In the genomic region with DNA sequence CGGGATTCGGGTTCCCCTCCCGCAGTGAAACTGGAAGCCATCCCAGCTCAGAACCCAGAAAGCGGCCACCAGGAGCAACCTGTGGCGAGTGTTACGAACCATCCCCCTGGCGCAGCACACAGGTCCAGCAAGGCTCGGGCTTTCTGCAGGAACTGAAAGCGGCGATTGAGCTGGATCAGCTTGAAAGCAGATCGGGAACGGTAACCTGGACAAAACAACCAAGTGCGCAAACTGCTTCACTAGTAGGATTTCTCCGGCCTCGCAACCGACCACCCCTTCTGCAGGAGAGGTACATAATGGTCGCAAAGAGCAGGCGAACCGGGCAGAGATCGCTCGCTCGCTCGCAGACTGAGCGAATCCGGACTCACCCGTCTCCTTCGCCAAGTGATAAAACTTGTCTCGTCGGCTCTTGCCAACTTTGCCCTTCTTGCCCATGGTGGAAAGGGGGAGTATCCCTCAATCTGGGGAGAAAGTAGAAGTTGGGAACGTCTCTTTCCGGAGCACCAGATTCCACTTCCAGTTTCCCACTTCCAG, we compare ENCODE assay signal across 1 cellular context.
TF ChIP-seq lines count a peak whose summit lies in the region.

No MANE protein-coding gene starts in this region.

TF ChIP-seq in HepG2, 621 proteins besides CTCF, POLR2A, EP300 and RAD21 (continued from another document and continues in another):
- TF ChIP-seq ADNP (CRISPR knock-in tag; IDR thresholded peaks at IDR 0.05) (no peak), TP53 (CRISPR knock-in tag; conservative IDR thresholded peaks at IDR 0.05) (no peak), DNMT3B (CRISPR knock-in tag; conservative IDR thresholded peaks at IDR 0.05) (0 out of 2 replicates have a peak, but pooled peaks have one; percentile 71), GABPB1 (CRISPR knock-in tag; IDR thresholded peaks at IDR 0.05) (no peak), CBX5 (CRISPR knock-in tag; IDR thresholded peaks at IDR 0.05; ENCODE audit: borderline replicate concordance) (0 out of 2 replicates have a peak, but pooled peaks have one; percentile 24), REPIN1 (CRISPR knock-in tag; IDR thresholded peaks at IDR 0.05; ENCODE audit: borderline replicate concordance, low read depth) (peak; percentile 48; the same call in 1 of the 2 replicates), SAFB2 (CRISPR knock-in tag; IDR thresholded peaks at IDR 0.05; ENCODE audit: borderline replicate concordance, low read depth) (no peak), XBP1 (CRISPR knock-in tag; IDR thresholded peaks at IDR 0.05) (no peak), SP4 (CRISPR knock-in tag; IDR thresholded peaks at IDR 0.05) (no peak), MED13 (CRISPR knock-in tag; IDR thresholded peaks at IDR 0.05) (0 out of 2 replicates have a peak, but pooled peaks have one; percentile 17), SRSF9 (IDR thresholded peaks at IDR 0.05; ENCODE audit: borderline replicate concordance, insufficient read depth, low read depth, low read length, poor library complexity, severe bottlenecking) (no peak), ZBTB37 (CRISPR knock-in tag; IDR thresholded peaks at IDR 0.05) (no peak), NRL (CRISPR knock-in tag; IDR thresholded peaks at IDR 0.05; ENCODE audit: borderline replicate concordance) (0 out of 2 replicates have a peak, but pooled peaks have one; percentile 11), HNRNPK (IDR thresholded peaks at IDR 0.05; ENCODE audit: low read depth, low read length, poor library complexity, severe bottlenecking) (no peak), ZNF670 (CRISPR knock-in tag; IDR thresholded peaks at IDR 0.05; ENCODE audit: borderline replicate concordance) (no peak), STAG1 (CRISPR knock-in tag; IDR thresholded peaks at IDR 0.05) (no peak), SMAD1 (CRISPR knock-in tag; IDR thresholded peaks at IDR 0.05; ENCODE audit: borderline replicate concordance, low read depth) (no peak), KAT7 (CRISPR knock-in tag; IDR thresholded peaks at IDR 0.05; ENCODE audit: borderline replicate concordance) (no peak; the same call in 1 of the 2 replicates), MTF2 (CRISPR knock-in tag; IDR thresholded peaks at IDR 0.05; ENCODE audit: borderline replicate concordance) (no peak), THAP7 (CRISPR knock-in tag; IDR thresholded peaks at IDR 0.05) (no peak), ASH2L (IDR thresholded peaks at IDR 0.05; ENCODE audit: insufficient read length, low read depth, low read length) (peak; percentile 91), RBM39 (IDR thresholded peaks at IDR 0.05; ENCODE audit: low read depth, low read length, poor library complexity, severe bottlenecking) (no peak), ZNF335 (CRISPR knock-in tag; IDR thresholded peaks at IDR 0.05) (no peak), DR1 (CRISPR knock-in tag; IDR thresholded peaks at IDR 0.05) (no peak), AGO2 (optimal IDR thresholded peaks at IDR 0.05; ENCODE audit: low read depth, low read length) (no peak), ZFP36L2 (CRISPR knock-in tag; IDR thresholded peaks at IDR 0.05) (no peak), TMF1 (CRISPR knock-in tag; IDR thresholded peaks at IDR 0.05; ENCODE audit: low read depth) (no peak), PCBP2 (optimal IDR thresholded peaks at IDR 0.05; ENCODE audit: low read depth, low read length, poor library complexity, severe bottlenecking) (no peak), ZNF296 (CRISPR knock-in tag; conservative IDR thresholded peaks at IDR 0.05) (0 out of 2 replicates have a peak, but pooled peaks have one; percentile 54), ZNF562 (CRISPR knock-in tag; IDR thresholded peaks at IDR 0.05; ENCODE audit: borderline replicate concordance) (no peak), ZNF468 (CRISPR knock-in tag; IDR thresholded peaks at IDR 0.05) (no peak), ZKSCAN5 (CRISPR knock-in tag; IDR thresholded peaks at IDR 0.05) (no peak), FOSL2 (CRISPR knock-in tag; IDR thresholded peaks at IDR 0.05) (no peak), ZNF775 (CRISPR knock-in tag; IDR thresholded peaks at IDR 0.05; ENCODE audit: borderline replicate concordance) (no peak), KLF16 (CRISPR knock-in tag; IDR thresholded peaks at IDR 0.05) (0 out of 4 replicates have a peak, but pooled peaks of 1 of the 2 experiments have one; percentile 71), FOXO4 (CRISPR knock-in tag; conservative IDR thresholded peaks at IDR 0.05) (0 out of 2 replicates have a peak, but pooled peaks have one; percentile 80), ZNF83 (CRISPR knock-in tag; IDR thresholded peaks at IDR 0.05; ENCODE audit: borderline replicate concordance) (0 out of 2 replicates have a peak, but pooled peaks have one; percentile 24), ZNF510 (CRISPR knock-in tag; IDR thresholded peaks at IDR 0.05; ENCODE audit: low read depth) (0 out of 2 replicates have a peak, but pooled peaks have one; percentile 4), ZNF558 (CRISPR knock-in tag; IDR thresholded peaks at IDR 0.05; ENCODE audit: borderline replicate concordance) (no peak), EHMT2 (IDR thresholded peaks at IDR 0.05; ENCODE audit: borderline replicate concordance, low read depth, low read length) (no peak), ZNF263 (CRISPR knock-in tag; IDR thresholded peaks at IDR 0.05) (0 out of 2 replicates have a peak, but pooled peaks have one; percentile 13), RBAK (CRISPR knock-in tag; IDR thresholded peaks at IDR 0.05) (no peak), ZNF567 (CRISPR knock-in tag; IDR thresholded peaks at IDR 0.05; ENCODE audit: borderline replicate concordance) (0 out of 2 replicates have a peak, but pooled peaks have one; percentile 26)
- TF ChIP-seq, protein P1, sequence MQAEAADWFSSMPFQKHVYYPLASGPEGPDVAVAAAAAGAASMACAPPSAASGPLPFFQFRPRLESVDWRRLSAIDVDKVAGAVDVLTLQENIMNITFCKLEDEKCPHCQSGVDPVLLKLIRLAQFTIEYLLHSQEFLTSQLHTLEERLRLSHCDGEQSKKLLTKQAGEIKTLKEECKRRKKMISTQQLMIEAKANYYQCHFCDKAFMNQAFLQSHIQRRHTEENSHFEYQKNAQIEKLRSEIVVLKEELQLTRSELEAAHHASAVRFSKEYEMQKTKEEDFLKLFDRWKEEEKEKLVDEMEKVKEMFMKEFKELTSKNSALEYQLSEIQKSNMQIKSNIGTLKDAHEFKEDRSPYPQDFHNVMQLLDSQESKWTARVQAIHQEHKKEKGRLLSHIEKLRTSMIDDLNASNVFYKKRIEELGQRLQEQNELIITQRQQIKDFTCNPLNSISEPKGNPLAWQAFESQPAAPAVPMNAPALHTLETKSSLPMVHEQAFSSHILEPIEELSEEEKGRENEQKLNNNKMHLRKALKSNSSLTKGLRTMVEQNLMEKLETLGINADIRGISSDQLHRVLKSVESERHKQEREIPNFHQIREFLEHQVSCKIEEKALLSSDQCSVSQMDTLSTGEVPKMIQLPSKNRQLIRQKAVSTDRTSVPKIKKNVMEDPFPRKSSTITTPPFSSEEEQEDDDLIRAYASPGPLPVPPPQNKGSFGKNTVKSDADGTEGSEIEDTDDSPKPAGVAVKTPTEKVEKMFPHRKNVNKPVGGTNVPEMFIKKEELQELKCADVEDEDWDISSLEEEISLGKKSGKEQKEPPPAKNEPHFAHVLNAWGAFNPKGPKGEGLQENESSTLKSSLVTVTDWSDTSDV (CRISPR knock-in tag; IDR thresholded peaks at IDR 0.05): 0 out of 2 replicates have a peak, but pooled peaks have one; percentile 20
- TF ChIP-seq, protein P2, sequence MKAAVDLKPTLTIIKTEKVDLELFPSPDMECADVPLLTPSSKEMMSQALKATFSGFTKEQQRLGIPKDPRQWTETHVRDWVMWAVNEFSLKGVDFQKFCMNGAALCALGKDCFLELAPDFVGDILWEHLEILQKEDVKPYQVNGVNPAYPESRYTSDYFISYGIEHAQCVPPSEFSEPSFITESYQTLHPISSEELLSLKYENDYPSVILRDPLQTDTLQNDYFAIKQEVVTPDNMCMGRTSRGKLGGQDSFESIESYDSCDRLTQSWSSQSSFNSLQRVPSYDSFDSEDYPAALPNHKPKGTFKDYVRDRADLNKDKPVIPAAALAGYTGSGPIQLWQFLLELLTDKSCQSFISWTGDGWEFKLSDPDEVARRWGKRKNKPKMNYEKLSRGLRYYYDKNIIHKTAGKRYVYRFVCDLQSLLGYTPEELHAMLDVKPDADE (CRISPR knock-in tag; IDR thresholded peaks at IDR 0.05): 0 out of 2 replicates have a peak, but pooled peaks have one; percentile 26
- TF ChIP-seq, protein P3, sequence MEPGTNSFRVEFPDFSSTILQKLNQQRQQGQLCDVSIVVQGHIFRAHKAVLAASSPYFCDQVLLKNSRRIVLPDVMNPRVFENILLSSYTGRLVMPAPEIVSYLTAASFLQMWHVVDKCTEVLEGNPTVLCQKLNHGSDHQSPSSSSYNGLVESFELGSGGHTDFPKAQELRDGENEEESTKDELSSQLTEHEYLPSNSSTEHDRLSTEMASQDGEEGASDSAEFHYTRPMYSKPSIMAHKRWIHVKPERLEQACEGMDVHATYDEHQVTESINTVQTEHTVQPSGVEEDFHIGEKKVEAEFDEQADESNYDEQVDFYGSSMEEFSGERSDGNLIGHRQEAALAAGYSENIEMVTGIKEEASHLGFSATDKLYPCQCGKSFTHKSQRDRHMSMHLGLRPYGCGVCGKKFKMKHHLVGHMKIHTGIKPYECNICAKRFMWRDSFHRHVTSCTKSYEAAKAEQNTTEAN (CRISPR knock-in tag; conservative IDR thresholded peaks at IDR 0.05): 0 out of 2 replicates have a peak, but pooled peaks have one; percentile 2
- TF ChIP-seq, protein P4, sequence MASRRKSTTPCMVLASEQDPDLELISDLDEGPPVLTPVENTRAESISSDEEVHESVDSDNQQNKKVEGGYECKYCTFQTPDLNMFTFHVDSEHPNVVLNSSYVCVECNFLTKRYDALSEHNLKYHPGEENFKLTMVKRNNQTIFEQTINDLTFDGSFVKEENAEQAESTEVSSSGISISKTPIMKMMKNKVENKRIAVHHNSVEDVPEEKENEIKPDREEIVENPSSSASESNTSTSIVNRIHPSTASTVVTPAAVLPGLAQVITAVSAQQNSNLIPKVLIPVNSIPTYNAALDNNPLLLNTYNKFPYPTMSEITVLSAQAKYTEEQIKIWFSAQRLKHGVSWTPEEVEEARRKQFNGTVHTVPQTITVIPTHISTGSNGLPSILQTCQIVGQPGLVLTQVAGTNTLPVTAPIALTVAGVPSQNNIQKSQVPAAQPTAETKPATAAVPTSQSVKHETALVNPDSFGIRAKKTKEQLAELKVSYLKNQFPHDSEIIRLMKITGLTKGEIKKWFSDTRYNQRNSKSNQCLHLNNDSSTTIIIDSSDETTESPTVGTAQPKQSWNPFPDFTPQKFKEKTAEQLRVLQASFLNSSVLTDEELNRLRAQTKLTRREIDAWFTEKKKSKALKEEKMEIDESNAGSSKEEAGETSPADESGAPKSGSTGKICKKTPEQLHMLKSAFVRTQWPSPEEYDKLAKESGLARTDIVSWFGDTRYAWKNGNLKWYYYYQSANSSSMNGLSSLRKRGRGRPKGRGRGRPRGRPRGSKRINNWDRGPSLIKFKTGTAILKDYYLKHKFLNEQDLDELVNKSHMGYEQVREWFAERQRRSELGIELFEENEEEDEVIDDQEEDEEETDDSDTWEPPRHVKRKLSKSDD (CRISPR knock-in tag; IDR thresholded peaks at IDR 0.05; ENCODE audit: low read depth): no peak
- TF ChIP-seq, protein P5, sequence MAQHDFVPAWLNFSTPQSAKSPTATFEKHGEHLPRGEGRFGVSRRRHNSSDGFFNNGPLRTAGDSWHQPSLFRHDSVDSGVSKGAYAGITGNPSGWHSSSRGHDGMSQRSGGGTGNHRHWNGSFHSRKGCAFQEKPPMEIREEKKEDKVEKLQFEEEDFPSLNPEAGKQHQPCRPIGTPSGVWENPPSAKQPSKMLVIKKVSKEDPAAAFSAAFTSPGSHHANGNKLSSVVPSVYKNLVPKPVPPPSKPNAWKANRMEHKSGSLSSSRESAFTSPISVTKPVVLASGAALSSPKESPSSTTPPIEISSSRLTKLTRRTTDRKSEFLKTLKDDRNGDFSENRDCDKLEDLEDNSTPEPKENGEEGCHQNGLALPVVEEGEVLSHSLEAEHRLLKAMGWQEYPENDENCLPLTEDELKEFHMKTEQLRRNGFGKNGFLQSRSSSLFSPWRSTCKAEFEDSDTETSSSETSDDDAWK (CRISPR knock-in tag; IDR thresholded peaks at IDR 0.05): no peak
